In the genomic region with DNA sequence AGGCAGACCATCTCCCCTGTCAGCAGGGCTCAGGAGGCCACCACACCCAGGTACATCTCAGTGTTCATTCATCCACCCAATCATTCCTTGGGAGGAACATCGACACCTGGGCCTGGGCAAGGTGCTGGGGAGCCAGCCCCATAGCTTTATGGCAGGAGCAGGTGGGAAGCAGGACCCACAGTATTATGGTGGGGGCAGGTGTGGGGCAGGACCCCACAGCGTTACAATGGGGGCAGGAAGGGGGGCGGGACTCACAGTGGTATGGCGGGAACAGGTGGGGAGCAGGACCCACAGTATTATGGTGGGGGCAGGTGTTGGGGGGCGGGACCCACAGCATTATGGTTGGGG, we compare ENCODE assay signal across 32 cellular contexts.
"Had no signal": no experiment of that assay in that cellular context is flagged by ENCODE, and none has a peak within 500 bp of the region (broad histone marks: within the 10 kb centered on the region; RNA-seq: fewer than 3 reads in every experiment).

No MANE protein-coding gene starts in this region.

- H3K9me3 ChIP-seq: adrenal gland, body of pancreas, heart left ventricle, lower lobe of right lung, mucosa of descending colon, neutrophil, psoas muscle, sigmoid colon, suprapubic skin, tibial nerve, uterus had no signal

- H3K27me3 ChIP-seq: adrenal gland, body of pancreas, foreskin keratinocyte, heart left ventricle, neutrophil, sigmoid colon, suprapubic skin, tibial nerve, uterus had no signal

- DNase-seq: activated CD4-positive, alpha-beta T cell treated with anti-CD3 and anti-CD28 coated beads for 4 hours; activated CD4-positive, alpha-beta T cell treated with anti-CD3 and anti-CD28 coated beads, Interleukin-2, amount 50 U/mL, for 48 hours; activated naive CD4-positive, alpha-beta T cell; activated T-cell treated with anti-CD3 and anti-CD28 coated beads, Interleukin-2, amount 50 U/mL, for 4 hours; cerebellar nuclear complex; cortex of kidney; foreskin keratinocyte; lower lobe of right lung; mesendoderm; mucosa of descending colon; nephron progenitor cell; psoas muscle; small intestine; stimulated activated CD4-positive, alpha-beta T cell treated with anti-CD3 and anti-CD28 coated beads, Interleukin-15, amount 100 ng/mL, for 24 hours; stimulated activated CD4-positive, alpha-beta T cell treated with anti-CD3 and anti-CD28 coated beads, Interleukin-2, amount 100 ng/mL, for 24 hours; stimulated activated naive B cell treated with anti-CD40 and anti-IgM and Interleukin-4, amounts not matched to agents 10 μg/mL and 1 μg/mL and 100 μg/mL, for 72 hours; SW 1271; T-helper 9 cell had no signal

- H3K27ac ChIP-seq: foreskin keratinocyte, heart left ventricle, lower lobe of right lung, neutrophil, parathyroid adenoma, psoas muscle, sigmoid colon, tibial nerve, uterus, VCaP had no signal

- H3K79me2 ChIP-seq: parathyroid adenoma had no signal

- H3K36me3 ChIP-seq: adrenal gland, heart left ventricle, lower lobe of right lung, neutrophil, sigmoid colon, suprapubic skin, tibial nerve, uterus had no signal

- H3K4me3 Mint-ChIP-seq: activated T-cell treated with anti-CD3 and anti-CD28 coated beads, Interleukin-2, amount 50 U/mL, for 4 hours; activated T-helper 17 cell treated with anti-CD3 and anti-CD28 coated beads, Interleukin-2, amount 50 U/mL, for 72 hours; nephron progenitor cell; stimulated activated naive B cell treated with anti-CD40 and anti-IgM and Interleukin-4, amounts not matched to agents 10 μg/mL and 1 μg/mL and 100 μg/mL, for 72 hours; T-helper 1 cell treated with Interleukin-12 subunit alpha and Interleukin-12 subunit beta and Interleukin-4 antibody, amounts not matched to agents 30 μg/mL and 1 μg/mL, for 36 hours had no signal

- H3K4me1 ChIP-seq: foreskin keratinocyte, parathyroid adenoma, psoas muscle, uterus had no signal

- H3K36me3 Mint-ChIP-seq: activated naive CD4-positive, alpha-beta T cell treated with anti-CD3 and anti-CD28 coated beads, Interleukin-2, amount 50 U/mL, for 72 hours; stimulated activated naive B cell treated with anti-CD40 and anti-IgM and Interleukin-4, amounts not matched to agents 10 μg/mL and 1 μg/mL and 100 μg/mL, for 72 hours had no signal

- H2AFZ ChIP-seq: parathyroid adenoma had no signal

- H3K4me1 Mint-ChIP-seq: activated T-helper 17 cell treated with anti-CD3 and anti-CD28 coated beads, Interleukin-2, amount 50 U/mL, for 72 hours had no signal

- H3K4me3 ChIP-seq: adrenal gland, body of pancreas, heart left ventricle, lower lobe of right lung, mucosa of descending colon, psoas muscle, sigmoid colon, suprapubic skin, tibial nerve, uterus had no signal

- H3K27ac Mint-ChIP-seq: activated naive CD4-positive, alpha-beta T cell treated with anti-CD3 and anti-CD28 coated beads, Interleukin-2, amount 50 U/mL, for 72 hours; activated T-helper 17 cell treated with anti-CD3 and anti-CD28 coated beads, Interleukin-2, amount 50 U/mL, for 72 hours; stimulated activated naive B cell treated with anti-CD40 and anti-IgM and Interleukin-4, amounts not matched to agents 10 μg/mL and 1 μg/mL and 100 μg/mL, for 72 hours; T-helper 1 cell treated with Interleukin-12 subunit alpha and Interleukin-12 subunit beta and Interleukin-4 antibody, amounts not matched to agents 30 μg/mL and 1 μg/mL, for 36 hours had no signal

- ATAC-seq: activated naive CD4-positive, alpha-beta T cell treated with anti-CD3 and anti-CD28 coated beads, Interleukin-2, amount 50 U/mL, for 72 hours; activated T-cell treated with anti-CD3 and anti-CD28 coated beads, Interleukin-2, amount 50 U/mL, for 4 hours; activated T-helper 17 cell treated with anti-CD3 and anti-CD28 coated beads, Interleukin-2, amount 50 U/mL, for 72 hours; body of pancreas; esophagus mucosa; foreskin keratinocyte; heart left ventricle; lower lobe of right lung; mucosa of descending colon; psoas muscle; stimulated activated naive B cell treated with anti-CD40 and anti-IgM and Interleukin-4, amounts not matched to agents 10 μg/mL and 1 μg/mL and 100 μg/mL, for 72 hours had no signal

- H3K9me3 Mint-ChIP-seq: activated naive CD4-positive, alpha-beta T cell treated with anti-CD3 and anti-CD28 coated beads, Interleukin-2, amount 50 U/mL, for 72 hours; activated T-cell treated with anti-CD3 and anti-CD28 coated beads, Interleukin-2, amount 50 U/mL, for 4 hours; activated T-helper 17 cell treated with anti-CD3 and anti-CD28 coated beads, Interleukin-2, amount 50 U/mL, for 72 hours; nephron progenitor cell; T-helper 1 cell treated with Interleukin-12 subunit alpha and Interleukin-12 subunit beta and Interleukin-4 antibody, amounts not matched to agents 30 μg/mL and 1 μg/mL, for 36 hours had no signal
